22 cellular contexts compared by ENCODE assay signal in genomic region chr15:101621961-101622360, GRCh38.
"Had no signal": no experiment of that assay in that cellular context is flagged by ENCODE, and none has a peak within 500 bp of the region (broad histone marks: within the 10 kb centered on the region; RNA-seq: fewer than 3 reads in every experiment).

No MANE protein-coding gene starts in this region.

- H3K27me3 Mint-ChIP-seq: activated CD8-positive, alpha-beta T cell treated with anti-CD3 and anti-CD28 coated beads for 36 hours; activated naive CD8-positive, alpha-beta T cell; activated T-cell treated with anti-CD3 and anti-CD28 coated beads, Interleukin-2, amount 50 U/mL, for 24 hours; T-helper 17 cell had no signal

- ATAC-seq: activated CD8-positive, alpha-beta T cell treated with anti-CD3 and anti-CD28 coated beads for 36 hours; T-helper 17 cell had no signal

- DNase-seq: activated CD4-positive, CD25-positive, alpha-beta regulatory T cell; activated CD8-positive, alpha-beta T cell treated with anti-CD3 and anti-CD28 coated beads for 36 hours; activated gamma-delta T cell; activated naive CD4-positive, alpha-beta T cell treated with anti-CD3 and anti-CD28 coated beads for 36 hours; activated T-cell treated with anti-CD3 and anti-CD28 coated beads, Interleukin-2, amount 50 U/mL, for 24 hours; amygdala; brain microvascular endothelial cell; cerebellar nuclear complex; Kasumi-1; KBM-7; NCI-H1105 treated with DMSO at 0.1 percent for 48 hours; NCI-H1436 treated with DMSO at 0.1 percent for 48 hours; NCI-H187; NCI-H2081; NCI-H510A treated with DMSO at 0.1 percent for 48 hours; NCI-H69; Peyer's patch; SHP77; T-helper 17 cell; T-helper 9 cell had no signal

- H3K4me3 Mint-ChIP-seq: activated CD8-positive, alpha-beta T cell treated with anti-CD3 and anti-CD28 coated beads for 36 hours; activated naive CD4-positive, alpha-beta T cell treated with anti-CD3 and anti-CD28 coated beads for 36 hours; activated naive CD8-positive, alpha-beta T cell; activated T-cell treated with anti-CD3 and anti-CD28 coated beads, Interleukin-2, amount 50 U/mL, for 24 hours; T-helper 17 cell had no signal

- H3K27ac ChIP-seq: brain microvascular endothelial cell, Peyer's patch, SJSA1 had no signal

- H3K27me3 ChIP-seq: brain microvascular endothelial cell, Peyer's patch, SJSA1 had no signal

- H3K4me3 ChIP-seq: Peyer's patch, SJSA1 had no signal

- H3K4me1 ChIP-seq: Peyer's patch, SJSA1 had no signal

- H3K9me3 Mint-ChIP-seq: activated T-cell treated with anti-CD3 and anti-CD28 coated beads, Interleukin-2, amount 50 U/mL, for 24 hours had no signal

- H3K27ac Mint-ChIP-seq: activated CD8-positive, alpha-beta T cell treated with anti-CD3 and anti-CD28 coated beads for 36 hours; activated naive CD4-positive, alpha-beta T cell treated with anti-CD3 and anti-CD28 coated beads for 36 hours; activated naive CD8-positive, alpha-beta T cell; activated T-cell treated with anti-CD3 and anti-CD28 coated beads, Interleukin-2, amount 50 U/mL, for 24 hours; T-helper 17 cell had no signal

- H3K9me3 ChIP-seq: Peyer's patch, SJSA1 had no signal

- H3K36me3 ChIP-seq: brain microvascular endothelial cell, Peyer's patch, SJSA1 had no signal
